ENCODE assay signal across 9 cellular contexts in genomic region chr6:5302995-5303622, GRCh38. TPM values are rescaled to one million over a fixed set of nuclear protein-coding genes. Genes with fewer than 3 reads are reported as not detected.
A peak's percentile ranks its signal among the peaks of the same experiment; 100 is the strongest.
DNase-seq lines count a peak whose midpoint lies in the region; ATAC-seq and TF ChIP-seq lines count a peak whose summit lies in the region.
"Had no signal": no experiment of that assay in that cellular context is flagged by ENCODE, and none has a peak within 500 bp of the region (broad histone marks: within the 10 kb centered on the region; RNA-seq: fewer than 3 reads in every experiment).

No MANE protein-coding gene starts in this region.

- TF ChIP-seq EP300 in upper lobe of left lung (IDR thresholded peaks at IDR 0.05) = no peak

- peaks cover 0 to 4% of the 10 kb centered on the region in 2 donors for H3K36me3 Mint-ChIP-seq in naive B cell

- H3K36me3 ChIP-seq in colonic mucosa (no peaks in the 10 kb centered on the region), upper lobe of left lung (no peaks in the 10 kb centered on the region)

- H3K4me1 ChIP-seq in colonic mucosa (no peaks in the 10 kb centered on the region), upper lobe of left lung (peaks cover 0 to 4% (median 1%) of the 10 kb centered on the region in 4 donors)

- H3K27ac Mint-ChIP-seq in naive B cell = peak overlapping the region in 3 of 6 donors; percentile 8 to 92 (median 21)

- no peak overlapping the region for H3K27ac ChIP-seq in colonic mucosa
- no peak overlapping the region for H3K27ac ChIP-seq in upper lobe of left lung
- H3K27ac ChIP-seq: PC-9 had no signal

- no peak overlapping the region for H3K4me3 ChIP-seq in colonic mucosa
- no peak overlapping the region for H3K4me3 ChIP-seq in upper lobe of left lung
- H3K4me3 ChIP-seq: PC-9 had no signal

- peak; percentile 58 for TF ChIP-seq CTCF in colonic mucosa (IDR thresholded peaks at IDR 0.05)
- TF ChIP-seq CTCF in upper lobe of left lung (IDR thresholded peaks at IDR 0.05) = peak; percentile 23 to 66 (median 47)

- intact Hi-C loops in colonic mucosa (cut with DNase I) = loop anchor here (5.0 kb wide), 1 partner anchor 161 kb away; no protein-coding TSS in a partner anchor

- H3K4me1 Mint-ChIP-seq in naive B cell = peaks cover 20 to 34% (median 29%) of the 10 kb centered on the region in 3 donors

- WGBS in upper lobe of left lung, 2 donors = 54 to 57% methylated on average over 10 of the region's 10 CpGs

- ATAC-seq in GM21423 (IDR thresholded peaks at IDR 0.05; ENCODE audit: unreplicated experiment) (peak; percentile 57), naive B cell (ENCODE audit: low read depth in 2 of 2) (peak; percentile 83 to 93), upper lobe of left lung (ENCODE audit: low FRiP score in 2 of 2) (peak; percentile 56 to 83)
- peak; percentile 70 to 74 for ATAC-seq in activated CD4-positive, CD25-positive, alpha-beta regulatory T cell treated with anti-CD3 and anti-CD28 coated beads, Interleukin-2, amount 50 U/mL, for 24 hours

- TF ChIP-seq POLR2A in upper lobe of left lung (IDR thresholded peaks at IDR 0.05) = no peak

- H3K4me3 Mint-ChIP-seq in naive B cell = peak overlapping the region in 6 of 8 donors; percentile 28 to 73 (median 63)

- DNase-seq in Daoy (ENCODE audit: low read depth) (peak; percentile 63), HT1080 (ENCODE audit: low read depth) (peak; percentile 23), colonic mucosa (peak; percentile 62), naive B cell (peak; percentile 25), upper lobe of left lung (peak in 1 of 2 donors; percentile 69), hippocampal formation (lab: John Stamatoyannopoulos, UW) (no peak)

- no peak overlapping the region for H3K9ac ChIP-seq in colonic mucosa (ENCODE audit: low read depth in 2 of 2, low read length in 2 of 2)

- no peaks in the 10 kb centered on the region for H3K27me3 Mint-ChIP-seq in naive B cell

- H3K27me3 ChIP-seq in colonic mucosa (no peaks in the 10 kb centered on the region), upper lobe of left lung (no peaks in the 10 kb centered on the region)

- no peaks in the 10 kb centered on the region for H3K9me3 Mint-ChIP-seq in naive B cell

- no peaks in the 10 kb centered on the region for H3K9me3 ChIP-seq in colonic mucosa
- H3K9me3 ChIP-seq in upper lobe of left lung = no peaks in the 10 kb centered on the region

RNA-seq across cellular contexts. Expression of gene FARS2, which starts 41.8 kb away (rescaled TPM):
- 24.0 and 24.7 TPM in 2 replicates for total RNA-seq in Daoy (2014; rRNA removed; shearing (Covaris generic))
- 17.9 and 19.2 TPM in 2 replicates for total RNA-seq in HT1080 (2014; rRNA removed; shearing (Covaris generic))
- 6.8 and 7.2 TPM in 2 replicates for polyA plus RNA-seq in HT1080 (2015; cell fraction: cytosol; rRNA removed)
- 7.7 and 8.3 TPM in 2 replicates for polyA plus RNA-seq in HT1080 (2015; cell fraction: nucleus; rRNA removed)
- total RNA-seq in colonic mucosa (10 to 100 TPM; 14.7 to 23.0 TPM), upper lobe of left lung (10 to 100 TPM; 16.4 to 34.6 (median 19.9) TPM)
- 10 to 100 TPM; 25.7 to 35.9 (median 27.6) TPM for polyA plus RNA-seq in naive B cell (ENCODE audit: low read depth in 6 of 6)

RNA-seq across cellular contexts. Expression of gene LYRM4, which starts 42.4 kb away (rescaled TPM):
- 22.8 and 24.6 TPM in 2 replicates for total RNA-seq in Daoy (2014; rRNA removed; shearing (Covaris generic))
- total RNA-seq in HT1080 (2014; rRNA removed; shearing (Covaris generic)) = 25.0 and 25.6 TPM in 2 replicates
- 28.9 and 29.5 TPM in 2 replicates for polyA plus RNA-seq in HT1080 (2015; cell fraction: cytosol; rRNA removed)
- 9.3 and 10.7 TPM in 2 replicates for polyA plus RNA-seq in HT1080 (2015; cell fraction: nucleus; rRNA removed)
- total RNA-seq in colonic mucosa (10 to 100 TPM; 14.0 to 17.4 TPM), upper lobe of left lung (10 to 100 TPM in 5 of 6 donors, 1 to 10 TPM in 1; 5.8 to 24.1 (median 15.9) TPM)
- polyA plus RNA-seq in naive B cell (ENCODE audit: low read depth in 6 of 6) = 10 to 100 TPM; 33.1 to 44.6 (median 40.7) TPM

Comparison
In these comparisons a context has a peak if more than half of its experiments do, and no peak if none do; other contexts are left out.
1. DNase-seq: peak in Daoy (single experiment), HT1080 (single experiment), colonic mucosa (single experiment) and naive B cell (single experiment); none in hippocampal formation (0 of 2).
2. Peak in every context shown above with its lines, with median percentiles within 50 percentile points of each other: ATAC-seq.